In the genomic region with DNA sequence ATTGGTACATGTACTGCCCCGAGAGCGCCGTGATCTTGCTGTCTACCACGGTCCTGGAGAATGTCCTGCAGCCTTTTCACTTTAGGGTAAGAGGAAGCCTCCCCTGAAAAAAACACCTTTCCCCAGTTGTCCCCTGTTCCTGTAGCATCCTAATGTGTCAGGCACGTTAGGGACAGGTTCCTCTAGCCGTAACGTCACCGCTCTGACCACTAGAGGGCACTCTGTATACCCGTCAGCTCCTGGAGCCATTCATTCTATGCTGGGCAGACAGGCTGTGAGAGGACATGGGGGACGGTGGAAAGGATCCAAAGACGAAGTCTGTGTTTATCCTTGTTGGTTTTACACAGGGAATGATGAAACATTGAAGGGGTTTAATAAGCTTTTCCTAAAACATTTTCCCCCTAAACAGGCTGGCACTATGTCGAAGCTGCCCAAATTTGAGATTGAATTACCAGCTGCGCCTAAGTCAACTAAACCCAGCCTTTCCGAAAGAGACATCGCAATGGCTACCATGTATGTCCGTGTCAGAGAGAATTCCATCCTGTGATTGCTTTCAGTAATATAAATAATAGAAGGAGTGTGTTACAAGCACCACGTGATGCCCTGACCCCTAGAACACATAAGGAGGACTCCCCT, we compare ENCODE assay signal across 8 cellular contexts. TPM values are rescaled to one million over a fixed set of nuclear protein-coding genes. Genes with fewer than 3 reads are reported as not detected.
A peak's percentile ranks its signal among the peaks of the same experiment; 100 is the strongest.
DNase-seq lines count a peak whose midpoint lies in the region; ATAC-seq, FAIRE-seq and TF ChIP-seq lines count a peak whose summit lies in the region.

No MANE protein-coding gene starts in this region.

- TF ChIP-seq EP300 in neural cell (conservative IDR thresholded peaks at IDR 0.05; ENCODE audit: poor library complexity, severe bottlenecking) (no peak), stomach (IDR thresholded peaks at IDR 0.05) (no peak)

- H3K9ac ChIP-seq in fibroblast of lung (ENCODE audit: insufficient read depth, low read length) (no peak overlapping the region), neural cell (ENCODE audit: low read length) (no peak overlapping the region)

- WGBS in stomach, 5 donors: 39 to 45% (median 43%) methylated on average over 17 of the region's 17 CpGs

- no peak overlapping the region for H3K27ac ChIP-seq in Panc1 (ENCODE audit: low read length)
- H3K27ac ChIP-seq in fibroblast of lung (ENCODE audit: insufficient read depth, low read length): no peak overlapping the region
- no peak overlapping the region for H3K27ac ChIP-seq in neural cell (ENCODE audit: low read length)
- H3K27ac ChIP-seq in stomach: no peak overlapping the region

- H3F3A ChIP-seq in neural cell (ENCODE audit: insufficient read depth, low read length, poor library complexity, severe bottlenecking): no peaks in the 10 kb centered on the region

- H2AFZ ChIP-seq in fibroblast of lung (ENCODE audit: low read length) (no peak overlapping the region), neural cell (ENCODE audit: low read depth, low read length) (no peak overlapping the region)

- H3K4me3 ChIP-seq in Panc1 (ENCODE audit: low read depth in 2 of 2, low read length in 2 of 2) (no peak overlapping the region), fibroblast of lung (replicated peaks in 1 of 4; ENCODE audit: control extremely low read depth in 1 of 4, insufficient read depth in 1 of 4, low read depth in 3 of 4, low read length in 4 of 4) (no peak overlapping the region), neural cell (ENCODE audit: low read length) (no peak overlapping the region), stomach (no peak overlapping the region)

- H3K4me1 ChIP-seq in Panc1 (ENCODE audit: control insufficient read depth, insufficient read depth, low read length): no peaks in the 10 kb centered on the region
- no peaks in the 10 kb centered on the region for H3K4me1 ChIP-seq in fibroblast of lung (ENCODE audit: control insufficient read depth, extremely low read depth, insufficient read depth, low read length)
- peaks cover 0 to 14% (median 8%) of the 10 kb centered on the region in 4 donors for H3K4me1 ChIP-seq in stomach

- FAIRE-seq in D721Med (lab: Jason Lieb, UNC): peak; percentile 58

- TF ChIP-seq POLR2A in stomach (IDR thresholded peaks at IDR 0.05): no peak

- in situ Hi-C loops in KBM-7 (cut with MboI; ENCODE audit: low pct_unique_long_range_greater_than_20kb, low sequenced_read_pairs) (no loop called here), Panc1 (cut with HindIII; ENCODE audit: low pct_unique_long_range_greater_than_20kb, low sequenced_read_pairs) (no loop called here)

- ATAC-seq in GM21515 (IDR thresholded peaks at IDR 0.05; ENCODE audit: unreplicated experiment) (peak; percentile 83), Panc1 (peak; percentile 99)

- peak; percentile 98 for TF ChIP-seq CTCF in D721Med (IDR thresholded peaks at IDR 0.05; ENCODE audit: insufficient read depth, missing control alignments)
- TF ChIP-seq CTCF in Panc1 (IDR thresholded peaks at IDR 0.05): peak; percentile 97
- TF ChIP-seq CTCF in fibroblast of lung (conservative IDR thresholded peaks at IDR 0.05 in 1 of 2, IDR thresholded peaks at IDR 0.05 in 1 of 2; ENCODE audit: low read depth in 1 of 2, low read length in 2 of 2): peak; percentile 91 to 96
- peak; percentile 88 for TF ChIP-seq CTCF in neural cell (IDR thresholded peaks at IDR 0.05; ENCODE audit: poor library complexity, severe bottlenecking)
- peak in 5 of 7 experiments; percentile 71 to 79 (median 72) for TF ChIP-seq CTCF in stomach (IDR thresholded peaks at IDR 0.05)

- CTCF ChIA-PET in Panc1 (lab: Charles Lee): interaction anchor here (0.6 to 1.4 kb wide), 5 partner anchors 11 to 299 kb away, joined by 3 to 8 read pairs (median 4); no protein-coding TSS in a partner anchor

- peaks cover 13% of the 10 kb centered on the region; the same call in 1 of the 2 replicates for H3K36me3 ChIP-seq in Panc1 (ENCODE audit: control insufficient read depth, insufficient read depth, low read length)
- H3K36me3 ChIP-seq in fibroblast of lung (ENCODE audit: control insufficient read depth, insufficient read depth, low read length): peaks cover 6% of the 10 kb centered on the region
- peaks cover 3% of the 10 kb centered on the region for H3K36me3 ChIP-seq in neural cell (ENCODE audit: insufficient read depth, low read length)
- H3K36me3 ChIP-seq in stomach: peaks cover 38 to 98% (median 95%) of the 10 kb centered on the region in 4 donors

- TF ChIP-seq RAD21 in neural cell (conservative IDR thresholded peaks at IDR 0.05): peak; percentile 74

- H3K4me2 ChIP-seq in fibroblast of lung (ENCODE audit: extremely low read depth, insufficient read depth, low read length) (no peak overlapping the region), neural cell (ENCODE audit: low read length) (no peak overlapping the region)

- DNase-seq in D721Med (ENCODE audit: insufficient read length, low spot score) (peak; percentile 49), KBM-7 (peak; percentile 82), Panc1 (ENCODE audit: low read depth, low spot score) (peak; percentile 53), fibroblast of lung (ENCODE audit: low read depth in 2 of 2) (peak; percentile 59 to 79), stomach (peak; percentile 77)
- peak; percentile 77 to 82 for DNase-seq in activated T-cell treated with anti-CD3 and anti-CD28 coated beads, Interleukin-2, amount 50 U/mL, for 48 hours

- POLR2A ChIA-PET in Panc1 (lab: Charles Lee): no interaction called here

- no TSS peak for BruUV-seq in Panc1 (replicated peaks; lab: Mats Ljungman, UMichigan)

- no peaks in the 10 kb centered on the region for H3K27me3 ChIP-seq in Panc1 (ENCODE audit: control insufficient read depth, insufficient read depth, low read length)
- H3K27me3 ChIP-seq in fibroblast of lung (ENCODE audit: control insufficient read depth, insufficient read depth, low read length): no peaks in the 10 kb centered on the region
- H3K27me3 ChIP-seq in neural cell (ENCODE audit: insufficient read depth, low read depth, low read length): no peaks in the 10 kb centered on the region
- no peaks in the 10 kb centered on the region for H3K27me3 ChIP-seq in stomach

- H3K79me2 ChIP-seq in fibroblast of lung (ENCODE audit: control insufficient read depth, insufficient read depth, low read length): no peaks in the 10 kb centered on the region
- H3K79me2 ChIP-seq in neural cell (replicated peaks; ENCODE audit: insufficient read depth, low read length): no peaks in the 10 kb centered on the region

- intact Hi-C loops in Panc1 (cut with micrococcal nuclease; ENCODE audit: unreplicated experiment): loop anchor here (10.0 kb wide), 1 partner anchor 189 kb away; no protein-coding TSS in a partner anchor
- intact Hi-C loops in stomach (cut with DNase I; ENCODE audit: low total_unique reads): no loop called here

- H4K20me1 ChIP-seq in fibroblast of lung (ENCODE audit: control insufficient read depth, extremely low read depth, insufficient read depth, low read length) (no peaks in the 10 kb centered on the region), neural cell (ENCODE audit: insufficient read depth) (no peaks in the 10 kb centered on the region)

- H3K9me2 ChIP-seq in neural cell (ENCODE audit: insufficient read depth, low read length): no peaks in the 10 kb centered on the region

- no peaks in the 10 kb centered on the region for H3K9me3 ChIP-seq in Panc1 (ENCODE audit: control insufficient read depth, insufficient read depth, low read depth, low read length)
- no peaks in the 10 kb centered on the region for H3K9me3 ChIP-seq in fibroblast of lung (ENCODE audit: control insufficient read depth, insufficient read depth, low read depth, low read length)
- no peaks in the 10 kb centered on the region for H3K9me3 ChIP-seq in neural cell (ENCODE audit: low read length)
- H3K9me3 ChIP-seq in stomach: no peaks in the 10 kb centered on the region

TF ChIP-seq in neural cell, 6 proteins besides CTCF, POLR2A, EP300 and RAD21:
- TF ChIP-seq EZH2 (IDR thresholded peaks at IDR 0.05; ENCODE audit: borderline replicate concordance, insufficient read depth, low read length, poor library complexity, severe bottlenecking) (no peak), POLR2AphosphoS5 (IDR thresholded peaks at IDR 0.05) (no peak), SMC3 (conservative IDR thresholded peaks at IDR 0.05; ENCODE audit: poor library complexity) (peak; percentile 85)
- TF ChIP-seq, protein P1, sequence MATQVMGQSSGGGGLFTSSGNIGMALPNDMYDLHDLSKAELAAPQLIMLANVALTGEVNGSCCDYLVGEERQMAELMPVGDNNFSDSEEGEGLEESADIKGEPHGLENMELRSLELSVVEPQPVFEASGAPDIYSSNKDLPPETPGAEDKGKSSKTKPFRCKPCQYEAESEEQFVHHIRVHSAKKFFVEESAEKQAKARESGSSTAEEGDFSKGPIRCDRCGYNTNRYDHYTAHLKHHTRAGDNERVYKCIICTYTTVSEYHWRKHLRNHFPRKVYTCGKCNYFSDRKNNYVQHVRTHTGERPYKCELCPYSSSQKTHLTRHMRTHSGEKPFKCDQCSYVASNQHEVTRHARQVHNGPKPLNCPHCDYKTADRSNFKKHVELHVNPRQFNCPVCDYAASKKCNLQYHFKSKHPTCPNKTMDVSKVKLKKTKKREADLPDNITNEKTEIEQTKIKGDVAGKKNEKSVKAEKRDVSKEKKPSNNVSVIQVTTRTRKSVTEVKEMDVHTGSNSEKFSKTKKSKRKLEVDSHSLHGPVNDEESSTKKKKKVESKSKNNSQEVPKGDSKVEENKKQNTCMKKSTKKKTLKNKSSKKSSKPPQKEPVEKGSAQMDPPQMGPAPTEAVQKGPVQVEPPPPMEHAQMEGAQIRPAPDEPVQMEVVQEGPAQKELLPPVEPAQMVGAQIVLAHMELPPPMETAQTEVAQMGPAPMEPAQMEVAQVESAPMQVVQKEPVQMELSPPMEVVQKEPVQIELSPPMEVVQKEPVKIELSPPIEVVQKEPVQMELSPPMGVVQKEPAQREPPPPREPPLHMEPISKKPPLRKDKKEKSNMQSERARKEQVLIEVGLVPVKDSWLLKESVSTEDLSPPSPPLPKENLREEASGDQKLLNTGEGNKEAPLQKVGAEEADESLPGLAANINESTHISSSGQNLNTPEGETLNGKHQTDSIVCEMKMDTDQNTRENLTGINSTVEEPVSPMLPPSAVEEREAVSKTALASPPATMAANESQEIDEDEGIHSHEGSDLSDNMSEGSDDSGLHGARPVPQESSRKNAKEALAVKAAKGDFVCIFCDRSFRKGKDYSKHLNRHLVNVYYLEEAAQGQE (IDR thresholded peaks at IDR 0.05; ENCODE audit: borderline replicate concordance): no peak

RNA-seq across cellular contexts. Expression of a gene that starts 12.7 kb away (rescaled TPM):
- 57.4 TPM for total RNA-seq in Panc1 (2021; ENCODE audit: unreplicated experiment)
- 34.1 TPM for polyA plus RNA-seq in Panc1 (2012; ENCODE audit: insufficient read length)
- 22.1 and 29.6 TPM in 2 replicates for total RNA-seq in fibroblast of lung
- polyA plus RNA-seq in fibroblast of lung: 22.5 and 23.1 TPM in 2 replicates
- 17.7 and 18.5 TPM in 2 replicates for polyA plus RNA-seq in fibroblast of lung (2012)
- 9.2 and 10.4 TPM in 2 replicates for polyA minus RNA-seq in fibroblast of lung (ENCODE audit: low replicate concordance)
- polyA plus RNA-seq in neural cell: 42.2 and 56.1 TPM in 2 replicates
- polyA minus RNA-seq in neural cell: 40.5 and 41.6 TPM in 2 replicates
- total RNA-seq in stomach: 10 to 100 TPM in 4 of 5 donors, under 1 TPM in 1; 0.87 to 39.5 (median 25.7) TPM
- 10 to 100 TPM; 29.2 to 41.2 (median 35.6) TPM for polyA plus RNA-seq in stomach
